In the genomic region with DNA sequence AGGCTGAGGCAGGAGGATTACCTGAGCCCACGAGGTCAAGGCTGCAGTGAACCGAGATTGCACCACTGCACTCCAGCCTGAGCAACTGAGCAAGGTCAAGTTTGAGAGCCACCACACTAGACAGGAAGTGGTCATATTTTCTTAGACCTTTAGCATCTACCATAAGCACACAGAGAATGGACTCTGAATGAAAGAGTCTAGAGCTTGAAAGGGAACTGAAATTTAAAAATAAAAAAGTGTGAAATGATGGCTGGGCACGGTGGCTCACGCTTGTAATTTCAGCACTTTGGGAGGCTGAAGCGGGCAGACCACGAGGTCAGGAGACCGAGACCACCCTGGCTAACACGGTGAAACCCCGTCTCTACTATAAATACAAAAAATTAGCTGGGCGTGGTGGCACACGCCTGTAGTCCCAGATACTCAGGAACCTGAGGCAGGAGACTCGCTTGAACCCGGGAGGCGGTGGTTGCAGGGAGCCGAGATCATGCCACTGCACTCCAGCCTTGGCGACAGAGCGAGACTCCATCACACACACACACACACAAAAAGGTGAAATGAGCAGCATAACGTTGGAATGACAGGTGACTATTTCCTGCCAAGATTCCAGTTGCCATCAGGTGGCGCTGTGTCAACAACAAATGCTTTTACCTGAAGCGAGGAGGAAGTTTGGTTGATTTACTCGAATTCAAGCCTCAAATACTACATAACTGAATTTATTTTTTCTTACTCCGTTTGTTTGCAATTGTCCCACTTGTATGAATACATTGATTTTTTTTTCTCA, we compare ENCODE assay signal across 8 cellular contexts. TPM values are rescaled to one million over a fixed set of nuclear protein-coding genes. Genes with fewer than 3 reads are reported as not detected.
DNase-seq lines count a peak whose midpoint lies in the region; ATAC-seq, FAIRE-seq and TF ChIP-seq lines count a peak whose summit lies in the region.

No MANE protein-coding gene starts in this region.

- H3K9me3 ChIP-seq in pancreas (no peaks in the 10 kb centered on the region), transverse colon (no peaks in the 10 kb centered on the region)

- CTCF ChIA-PET in activated naive CD4-positive, alpha-beta T cell treated with anti-CD3 and anti-CD28 coated beads, Interleukin-2, amount 10 ng/mL, durations not matched to agents 7 days and 5 days (lab: Charles Lee): interaction anchor here (0.8 to 7.5 kb wide), 15 partner anchors 12 to 837 kb away, joined by 3 to 68 read pairs (median 4); partner anchors contain the start of gene JAK2

- H3K9me3 Mint-ChIP-seq in activated naive CD4-positive, alpha-beta T cell treated with anti-CD3 and anti-CD28 coated beads, Interleukin-2, amount 10 ng/mL, durations not matched to agents 7 days and 5 days: no peaks in the 10 kb centered on the region
- peaks cover 9% of the 10 kb centered on the region for H3K9me3 Mint-ChIP-seq in glutamatergic neuron (ENCODE audit: unreplicated experiment)

- in situ Hi-C loops in SK-MEL-5 (cut with HindIII; ENCODE audit: low pct_unique_long_range_greater_than_20kb, low sequenced_read_pairs) (no loop called here), transverse colon (cut with MboI; ENCODE audit: low pct_ligation_motif_present in 1 of 4, low pct_unique_long_range_greater_than_20kb in 1 of 4, low sequenced_read_pairs in 3 of 4) (loop anchor here (10.0 to 25.0 kb wide), 5 partner anchors 223 to 825 kb away; partner anchors contain the start of genes PLGRKT (in 3 of the 4), JAK2 (in 2 of the 4) and INSL6 (in 1 of the 4))

- TF ChIP-seq POLR2A in transverse colon (IDR thresholded peaks at IDR 0.05): no peak

- TF ChIP-seq CTCF in glutamatergic neuron (IDR thresholded peaks at IDR 0.05; ENCODE audit: partially characterized antibody, unreplicated experiment) (peak; percentile 91), pancreas (IDR thresholded peaks at IDR 0.05) (peak; percentile 57 to 75 (median 66)), transverse colon (IDR thresholded peaks at IDR 0.05) (peak; percentile 75 to 92 (median 86))

- H3K27ac Mint-ChIP-seq in activated naive CD4-positive, alpha-beta T cell treated with anti-CD3 and anti-CD28 coated beads, Interleukin-2, amount 10 ng/mL, durations not matched to agents 7 days and 5 days: peak overlapping the region; percentile 6
- H3K27ac Mint-ChIP-seq in glutamatergic neuron (ENCODE audit: unreplicated experiment): no peak overlapping the region

- H3K27me3 ChIP-seq in pancreas (no peaks in the 10 kb centered on the region), transverse colon (no peaks in the 10 kb centered on the region)

- 14 to 16% methylated on average over 22 of the region's 22 CpGs for WGBS in pancreas, 2 donors
- WGBS in transverse colon (ENCODE audit: low coverage in 1 of 2), 2 donors: 17 to 19% methylated on average over 9 to 22 of the region's 22 CpGs

- peaks cover 0 to 10% (median 0%) of the 10 kb centered on the region in 3 donors for H3K4me1 ChIP-seq in pancreas
- peaks cover 0 to 14% (median 4%) of the 10 kb centered on the region in 4 donors for H3K4me1 ChIP-seq in transverse colon

- peak overlapping the region in 2 of 4 donors; percentile 24 to 63 for H3K27ac ChIP-seq in pancreas
- peak overlapping the region; percentile 57 to 76 (median 66) for H3K27ac ChIP-seq in transverse colon

- intact Hi-C loops in pancreas (cut with DNase I) (loop anchor here in 1 of 3 donors (10.0 kb wide), 1 partner anchor 223 kb away; the partner anchor contains the start of gene JAK2), transverse colon (cut with DNase I; ENCODE audit: low total_unique reads) (loop anchor here (5.0 kb wide), 1 partner anchor 225 kb away; the partner anchor contains the start of gene JAK2)

- H3K36me3 ChIP-seq in pancreas (no peaks in the 10 kb centered on the region), transverse colon (no peaks in the 10 kb centered on the region)

- ATAC-seq in GM21737 (IDR thresholded peaks at IDR 0.05; ENCODE audit: unreplicated experiment) (peak; percentile 66), pancreas (peak; percentile 89 to 92 (median 90))

- peak; percentile 63 for DNase-seq in EH (ENCODE audit: low read depth)
- peak; percentile 65 for DNase-seq in KG1 (lab: John Stamatoyannopoulos, UW)
- DNase-seq in SK-MEL-5 (ENCODE audit: low read depth, low spot score): peak; percentile 64
- peak; percentile 91 for DNase-seq in activated naive CD4-positive, alpha-beta T cell treated with anti-CD3 and anti-CD28 coated beads, Interleukin-2, amount 10 ng/mL, durations not matched to agents 7 days and 5 days
- DNase-seq in glutamatergic neuron: peak; percentile 73
- peak; percentile 57 to 86 (median 76) for DNase-seq in pancreas
- peak; percentile 89 for DNase-seq in transverse colon

- H3K36me3 Mint-ChIP-seq in activated naive CD4-positive, alpha-beta T cell treated with anti-CD3 and anti-CD28 coated beads, Interleukin-2, amount 10 ng/mL, durations not matched to agents 7 days and 5 days: no peaks in the 10 kb centered on the region
- H3K36me3 Mint-ChIP-seq in glutamatergic neuron (ENCODE audit: unreplicated experiment): no peaks in the 10 kb centered on the region

- H3K4me3 ChIP-seq in pancreas (peak overlapping the region in 2 of 4 donors; percentile 8 to 28), transverse colon (peak overlapping the region in 3 of 4 donors; percentile 8 to 36 (median 19))

- H3K4me1 Mint-ChIP-seq in activated naive CD4-positive, alpha-beta T cell treated with anti-CD3 and anti-CD28 coated beads, Interleukin-2, amount 10 ng/mL, durations not matched to agents 7 days and 5 days: peaks cover 22% of the 10 kb centered on the region
- H3K4me1 Mint-ChIP-seq in glutamatergic neuron (ENCODE audit: low read depth, unreplicated experiment): peaks cover 5% of the 10 kb centered on the region

- TF ChIP-seq EP300 in transverse colon (IDR thresholded peaks at IDR 0.05; ENCODE audit: low read depth): no peak

- peak; percentile 32 for FAIRE-seq in pancreas (lab: Jason Lieb, UNC)

- H3K4me3 Mint-ChIP-seq in activated naive CD4-positive, alpha-beta T cell treated with anti-CD3 and anti-CD28 coated beads, Interleukin-2, amount 10 ng/mL, durations not matched to agents 7 days and 5 days: peak overlapping the region; percentile 34
- peak overlapping the region; percentile 52 for H3K4me3 Mint-ChIP-seq in glutamatergic neuron (ENCODE audit: unreplicated experiment)

- peaks cover 34% of the 10 kb centered on the region for H3K27me3 Mint-ChIP-seq in activated naive CD4-positive, alpha-beta T cell treated with anti-CD3 and anti-CD28 coated beads, Interleukin-2, amount 10 ng/mL, durations not matched to agents 7 days and 5 days
- peaks cover 4% of the 10 kb centered on the region for H3K27me3 Mint-ChIP-seq in glutamatergic neuron (ENCODE audit: unreplicated experiment)

RNA-seq across cellular contexts. Expression of gene AK3, which starts 21.3 kb away (rescaled TPM):
- total RNA-seq in SK-MEL-5 (2014; rRNA removed; shearing (Covaris generic)): 42.5 and 45.3 TPM in 2 replicates
- polyA plus RNA-seq in SK-MEL-5 (2015; cell fraction: cytosol; rRNA removed): 35.9 and 43.7 TPM in 2 replicates
- 13.4 and 17.6 TPM in 2 replicates for polyA plus RNA-seq in SK-MEL-5 (2015; cell fraction: nucleus; rRNA removed)
- total RNA-seq in glutamatergic neuron (ENCODE audit: unreplicated experiment): 33.7 TPM
- 10 to 100 TPM; 16.2 to 24.7 (median 22.3) TPM for total RNA-seq in pancreas
- polyA plus RNA-seq in pancreas: 10 to 100 TPM; 23.6 to 34.5 TPM
- 100 to 1,000 TPM in 2 of 4 donors, 10 to 100 TPM in 2; 25.9 to 121 (median 82.3) TPM for total RNA-seq in transverse colon

RNA-seq across cellular contexts. Expression of gene RCL1, which starts 30.4 kb away (rescaled TPM):
- 17.6 and 21.5 TPM in 2 replicates for total RNA-seq in SK-MEL-5 (2014; rRNA removed; shearing (Covaris generic))
- polyA plus RNA-seq in SK-MEL-5 (2015; cell fraction: cytosol; rRNA removed): 23.9 and 24.0 TPM in 2 replicates
- 15.2 and 21.5 TPM in 2 replicates for polyA plus RNA-seq in SK-MEL-5 (2015; cell fraction: nucleus; rRNA removed)
- total RNA-seq in glutamatergic neuron (ENCODE audit: unreplicated experiment): 14.4 TPM
- 100 to 1,000 TPM in 1 of 6 donors, 10 to 100 TPM in 5; 11.3 to 153 (median 25.3) TPM for total RNA-seq in pancreas
- 10 to 100 TPM; 19.0 to 24.8 TPM for polyA plus RNA-seq in pancreas
- total RNA-seq in transverse colon: 10 to 100 TPM in 1 of 4 donors, 1 to 10 TPM in 3; 2.6 to 23.5 (median 7.3) TPM
